ENCODE assay signal across 22 cellular contexts in genomic region chr12:13376627-13377373, GRCh38.
DNase-seq lines count a peak whose midpoint lies in the region; ATAC-seq and TF ChIP-seq lines count a peak whose summit lies in the region.
"Had no signal": no experiment of that assay in that cellular context is flagged by ENCODE, and none has a peak within 500 bp of the region (broad histone marks: within the 10 kb centered on the region; RNA-seq: fewer than 3 reads in every experiment).

No MANE protein-coding gene starts in this region.

- peak overlapping the region; percentile 59 for H3K4me2 ChIP-seq in OCI-LY1 (ENCODE audit: low read length)

- H3K9me3 Mint-ChIP-seq in Calu3 (ENCODE audit: low read depth, unreplicated experiment), result peaks cover 6% of the 10 kb centered on the region

- no peaks in the 10 kb centered on the region for H3K27me3 ChIP-seq in OCI-LY1 (ENCODE audit: insufficient read depth, low read length)
- H3K27me3 ChIP-seq: ovary had no signal

- H3K36me3 Mint-ChIP-seq in Calu3 (ENCODE audit: insufficient read depth, unreplicated experiment), result peaks cover 7% of the 10 kb centered on the region

- ATAC-seq in GM19452 (IDR thresholded peaks at IDR 0.05; ENCODE audit: unreplicated experiment), result no peak
- ATAC-seq in GM19455 (IDR thresholded peaks at IDR 0.05; ENCODE audit: unreplicated experiment), result no peak
- ATAC-seq in HG03097 (IDR thresholded peaks at IDR 0.05; ENCODE audit: low FRiP score, unreplicated experiment), result no peak
- ATAC-seq: naive thymus-derived CD8-positive, alpha-beta T cell had no signal

- no peaks in the 10 kb centered on the region for H3K36me3 ChIP-seq in OCI-LY1 (ENCODE audit: insufficient read depth, low read length)
- H3K36me3 ChIP-seq: ovary had no signal

- H3K27me3 Mint-ChIP-seq in Calu3 (ENCODE audit: unreplicated experiment), result no peaks in the 10 kb centered on the region

- intact Hi-C loops in Calu3 (cut with micrococcal nuclease; ENCODE audit: unreplicated experiment), result no loop called here

- DNase-seq in Calu3, result peak; percentile 82
- DNase-seq in epithelial cell of esophagus (ENCODE audit: low read depth), result peak; percentile 67
- peak; percentile 76 for DNase-seq in mucosa of gallbladder (ENCODE audit: low spot score)
- no peak for DNase-seq in pons (ENCODE audit: low spot score)
- DNase-seq: ACHN; activated CD4-positive, alpha-beta T cell treated with anti-CD3 and anti-CD28 coated beads, Interleukin-2, amount 50 U/mL, for 1 hour; activated CD8-positive, alpha-beta memory T cell treated with anti-CD3 and anti-CD28 coated beads, Interleukin-2, amount 50 U/mL, for 48 hours; activated effector memory CD4-positive, alpha-beta T cell treated with anti-CD3 and anti-CD28 coated beads, Interleukin-2, amount 50 U/mL, for 16 hours; C1 segment of cervical spinal cord; effector CD4-positive, alpha-beta T cell; KG1; naive thymus-derived CD8-positive, alpha-beta T cell; NCI-H1105 treated with DMSO at 0.1 percent for 48 hours; NCI-H510A; ovary; Right ventricle myocardium superior; stimulated activated CD4-positive, alpha-beta T cell treated with anti-CD3 and anti-CD28 coated beads, Interleukin-4, amount 100 ng/mL, for 1 hour had no signal

- H3K9ac ChIP-seq in OCI-LY1 (ENCODE audit: low read length), result peak overlapping the region; percentile 75

- peaks cover 62% of the 10 kb centered on the region for H3K4me1 Mint-ChIP-seq in Calu3 (ENCODE audit: low read depth, unreplicated experiment)
- H3K4me1 Mint-ChIP-seq: naive thymus-derived CD8-positive, alpha-beta T cell had no signal

- H3K27ac Mint-ChIP-seq in Calu3 (ENCODE audit: unreplicated experiment), result peak overlapping the region; percentile 97
- H3K27ac Mint-ChIP-seq: naive thymus-derived CD8-positive, alpha-beta T cell had no signal

- CTCF ChIA-PET in Calu3 (lab: Charles Lee), result interaction anchor here (0.6 to 2.3 kb wide), 5 partner anchors 10 to 37 kb away, joined by 3 to 16 read pairs (median 4); no protein-coding TSS in a partner anchor

- no peak overlapping the region for H2AFZ ChIP-seq in OCI-LY1 (ENCODE audit: low read length)

- H3F3A ChIP-seq in OCI-LY1 (ENCODE audit: insufficient read depth, low read length), result no peaks in the 10 kb centered on the region

- peaks cover 100% of the 10 kb centered on the region for H3K4me1 ChIP-seq in OCI-LY1 (ENCODE audit: insufficient read depth, low read length, severe bottlenecking)

- BruUV-seq in Calu3 (replicated peaks; lab: Mats Ljungman, UMichigan), result no TSS peak

- peak overlapping the region; percentile 57 for H3K4me3 Mint-ChIP-seq in Calu3 (ENCODE audit: low read depth, unreplicated experiment)
- H3K4me3 Mint-ChIP-seq: naive thymus-derived CD8-positive, alpha-beta T cell had no signal

- H3K27ac ChIP-seq in OCI-LY1 (ENCODE audit: low read depth, low read length, poor library complexity, severe bottlenecking), result peak overlapping the region; percentile 99
- H3K27ac ChIP-seq: ovary had no signal

- H3K79me2 ChIP-seq in OCI-LY1 (ENCODE audit: insufficient read depth, low read length), result no peaks in the 10 kb centered on the region

- no peaks in the 10 kb centered on the region for H3K9me2 ChIP-seq in OCI-LY1 (ENCODE audit: low read depth, low read length)

- H3K4me3 ChIP-seq in OCI-LY1 (ENCODE audit: low read depth, low read length, poor library complexity, severe bottlenecking) (peak overlapping the region; percentile 2), epithelial cell of esophagus (ENCODE audit: low read length) (no peak overlapping the region)
- H3K4me3 ChIP-seq: lung, ovary had no signal

- H4K20me1 ChIP-seq in OCI-LY1 (ENCODE audit: insufficient read depth, low read length), result no peaks in the 10 kb centered on the region

- H3K9me3 ChIP-seq in OCI-LY1 (ENCODE audit: low read length), result no peaks in the 10 kb centered on the region
- H3K9me3 ChIP-seq: ovary had no signal

- TF ChIP-seq CTCF in Calu3 (IDR thresholded peaks at IDR 0.05; ENCODE audit: unreplicated experiment), result no peak
- no peak for TF ChIP-seq CTCF in OCI-LY1 (IDR thresholded peaks at IDR 0.05; ENCODE audit: low read length)
- TF ChIP-seq CTCF in epithelial cell of esophagus (IDR thresholded peaks at IDR 0.05; ENCODE audit: insufficient read depth, low read depth, low read length, missing control alignments), result no peak
